In genomic region chr7:74412603-74413002, GRCh38 we compare ENCODE assay signal across 15 cellular contexts. TPM values are rescaled to one million over a fixed set of nuclear protein-coding genes. Genes with fewer than 3 reads are reported as not detected.
DNase-seq lines count a peak whose midpoint lies in the region; ATAC-seq, FAIRE-seq and TF ChIP-seq lines count a peak whose summit lies in the region.
"Had no signal": no experiment of that assay in that cellular context is flagged by ENCODE, and none has a peak within 500 bp of the region (broad histone marks: within the 10 kb centered on the region; RNA-seq: fewer than 3 reads in every experiment).

No MANE protein-coding gene starts in this region.

- H3K4me1 ChIP-seq in HEK293 (ENCODE audit: control insufficient read depth, insufficient read depth, low read length) (no peaks in the 10 kb centered on the region), adipocyte (ENCODE audit: control insufficient read depth, insufficient read depth, low read length) (peaks cover 2% of the 10 kb centered on the region), pancreas (no peaks in the 10 kb centered on the region)

- H3K4me3 Mint-ChIP-seq in activated naive CD4-positive, alpha-beta T cell treated with anti-CD3 and anti-CD28 coated beads for 36 hours, result no peak overlapping the region

- no peaks in the 10 kb centered on the region for H3K9me3 Mint-ChIP-seq in activated naive CD4-positive, alpha-beta T cell treated with anti-CD3 and anti-CD28 coated beads for 36 hours

- intact Hi-C loops in pancreas (cut with DNase I), result loop anchor here in 2 of 3 donors (5.0 to 10.0 kb wide), 2 partner anchors 135 to 152 kb away; no protein-coding TSS in a partner anchor
- intact Hi-C loops in activated naive CD4-positive, alpha-beta T cell treated with anti-CD3 and anti-CD28 coated beads for 36 hours (cut with micrococcal nuclease), result no loop called here

- no peaks in the 10 kb centered on the region for H3K27me3 ChIP-seq in adipocyte (replicated peaks; ENCODE audit: control insufficient read depth, insufficient read depth, low read length)
- no peaks in the 10 kb centered on the region for H3K27me3 ChIP-seq in pancreas

- WGBS in pancreas, 2 donors, result 73 to 89% methylated on average over 3 of the region's 3 CpGs

- no peaks in the 10 kb centered on the region for H3K27me3 Mint-ChIP-seq in activated naive CD4-positive, alpha-beta T cell treated with anti-CD3 and anti-CD28 coated beads for 36 hours (ENCODE audit: low read depth)

- H3K27ac ChIP-seq in HEK293 (ENCODE audit: extremely low read depth, low read depth, low read length) (no peak overlapping the region), pancreas (no peak overlapping the region)
- H3K27ac ChIP-seq: C4-2B, SJCRH30 had no signal

- H3K36me3 Mint-ChIP-seq in activated naive CD4-positive, alpha-beta T cell treated with anti-CD3 and anti-CD28 coated beads for 36 hours (ENCODE audit: low read depth), result no peaks in the 10 kb centered on the region

- H3K9ac ChIP-seq in adipocyte (ENCODE audit: low read length), result no peak overlapping the region

- no peaks in the 10 kb centered on the region for H3K36me3 ChIP-seq in HEK293 (ENCODE audit: control insufficient read depth in 2 of 2, insufficient read depth in 1 of 2, low read length in 2 of 2)
- no peaks in the 10 kb centered on the region for H3K36me3 ChIP-seq in adipocyte (ENCODE audit: control insufficient read depth, insufficient read depth, low read length, severe bottlenecking)
- H3K36me3 ChIP-seq in pancreas, result no peaks in the 10 kb centered on the region
- H3K36me3 ChIP-seq: SJCRH30 had no signal

- ATAC-seq in pancreas, result no peak

- CTCF ChIA-PET in HEK293 (lab: Yijun Ruan, JAX), result interaction anchor here (0.6 to 4.4 kb wide), 5 partner anchors 11 to 558 kb away, joined by 3 to 40 read pairs (median 5); no protein-coding TSS in a partner anchor
- CTCF ChIA-PET in activated naive CD4-positive, alpha-beta T cell treated with anti-CD3 and anti-CD28 coated beads for 36 hours (lab: Charles Lee), result interaction anchor here (0.6 to 1.6 kb wide), 3 partner anchors 11 to 154 kb away, joined by 3 to 7 read pairs (median 4); no protein-coding TSS in a partner anchor

- H3K9me3 ChIP-seq in HEK293 (ENCODE audit: control insufficient read depth, insufficient read depth, low read depth, low read length) (no peaks in the 10 kb centered on the region), adipocyte (ENCODE audit: control insufficient read depth, low read length) (no peaks in the 10 kb centered on the region), pancreas (no peaks in the 10 kb centered on the region)
- H3K9me3 ChIP-seq: SJCRH30 had no signal

- DNase-seq in A172 (ENCODE audit: low spot score) (peak; percentile 41), adipocyte (ENCODE audit: low read depth) (peak; percentile 30), fibroblast of mammary gland (ENCODE audit: low read depth) (peak; percentile 43), H4 (ENCODE audit: low spot score) (no peak), activated gamma-delta T cell treated with Interleukin-2 at 50 U/mL for 16 hours (no peak), pancreas (no peak)
- no peak for DNase-seq in activated naive CD4-positive, alpha-beta T cell treated with anti-CD3 and anti-CD28 coated beads for 36 hours
- DNase-seq: NCI-H1930, NCI-H510A had no signal

- TF ChIP-seq CTCF in HEK293 (tag by site-specific recombination; IDR thresholded peaks at IDR 0.05) (no peak), fibroblast of mammary gland (conservative IDR thresholded peaks at IDR 0.05; ENCODE audit: control insufficient read depth, insufficient read depth, low read depth, low read length) (no peak), pancreas (IDR thresholded peaks at IDR 0.05) (no peak)

- no peak overlapping the region for H3K27ac Mint-ChIP-seq in activated naive CD4-positive, alpha-beta T cell treated with anti-CD3 and anti-CD28 coated beads for 36 hours

- no peaks in the 10 kb centered on the region for H3K4me1 Mint-ChIP-seq in activated naive CD4-positive, alpha-beta T cell treated with anti-CD3 and anti-CD28 coated beads for 36 hours (ENCODE audit: low read depth)

- FAIRE-seq in pancreas (lab: Jason Lieb, UNC), result no peak
- FAIRE-seq: A204.1, G401.6, GM12891 had no signal

- POLR2A ChIA-PET in HEK293 (lab: Yijun Ruan, JAX), result interaction anchor here (0.7 kb wide), 1 partner anchor 212 kb away, joined by 3 read pairs; no protein-coding TSS in a partner anchor

- H3K4me3 ChIP-seq in HEK293 (ENCODE audit: low read depth, low read length), result no peak overlapping the region
- no peak overlapping the region for H3K4me3 ChIP-seq in adipocyte (ENCODE audit: low read length)
- no peak overlapping the region for H3K4me3 ChIP-seq in fibroblast of mammary gland (ENCODE audit: control insufficient read depth, low read depth, low read length)
- no peak overlapping the region for H3K4me3 ChIP-seq in pancreas
- H3K4me3 ChIP-seq: SJCRH30 had no signal

TF ChIP-seq in HEK293, 187 proteins besides CTCF, POLR2A, EP300 and RAD21:
- TF ChIP-seq ZFHX2 (tag by site-specific recombination; conservative IDR thresholded peaks at IDR 0.05), result 0 out of 2 replicates have a peak, but pooled peaks have one; percentile 16
- TF ChIP-seq ZNF777 (tag by site-specific recombination; IDR thresholded peaks at IDR 0.05; ENCODE audit: borderline replicate concordance), result no peak

RNA-seq across cellular contexts. Expression of gene GTF2IRD1, which starts 41.1 kb away (rescaled TPM):
- total RNA-seq in A172 (2014; rRNA removed; shearing (Covaris generic)), result 25.2 and 54.7 TPM in 2 replicates
- 5.9 and 13.0 TPM in 2 replicates for total RNA-seq in H4 (2014; rRNA removed; shearing (Covaris generic))
- 10 to 100 TPM in 3 of 6 donors, 1 to 10 TPM in 3; 7.1 to 12.6 (median 9.9) TPM for total RNA-seq in pancreas
- polyA plus RNA-seq in pancreas, result 10 to 100 TPM in 1 of 2 donors, 1 to 10 TPM in 1; 8.1 to 15.9 TPM
- total RNA-seq in activated naive CD4-positive, alpha-beta T cell treated with anti-CD3 and anti-CD28 coated beads for 36 hours, result 1 to 10 TPM; 2.9 to 5.5 TPM

Comparison
In these comparisons a context has a peak if more than half of its experiments do, and no peak if none do; other contexts are left out.
1. DNase-seq: peak in A172 (single experiment), adipocyte (single experiment) and fibroblast of mammary gland (single experiment); none in H4 (single experiment), activated gamma-delta T cell treated with Interleukin-2 at 50 U/mL for 16 hours (single experiment), pancreas (0 of 6) and activated naive CD4-positive, alpha-beta T cell treated with anti-CD3 and anti-CD28 coated beads for 36 hours (single experiment).